In genomic region chr20:17782768-17783167, GRCh38 we compare ENCODE assay signal across 17 cellular contexts.
A peak's percentile ranks its signal among the peaks of the same experiment; 100 is the strongest.
DNase-seq lines count a peak whose midpoint lies in the region; ATAC-seq, FAIRE-seq and TF ChIP-seq lines count a peak whose summit lies in the region.
"Had no signal": no experiment of that assay in that cellular context is flagged by ENCODE, and none has a peak within 500 bp of the region (broad histone marks: within the 10 kb centered on the region; RNA-seq: fewer than 3 reads in every experiment).

No MANE protein-coding gene starts in this region.

- H4K20me1 ChIP-seq in GM12878 (ENCODE audit: control insufficient read depth, insufficient read depth) = no peaks in the 10 kb centered on the region

- CTCF ChIA-PET in GM12878 (lab: Yijun Ruan, JAX) = no interaction called here

- H3K9ac ChIP-seq in GM12878 (ENCODE audit: control insufficient read depth, insufficient read depth, low read length) = no peak overlapping the region

- H3K79me2 ChIP-seq in GM12878 (ENCODE audit: control insufficient read depth, insufficient read depth, low read length) = no peaks in the 10 kb centered on the region

- TF ChIP-seq POLR2A in GM12878 (IDR thresholded peaks at IDR 0.05; ENCODE audit: low read depth, low read length) (no peak), stomach (IDR thresholded peaks at IDR 0.05) (no peak)

- H3K4me3 ChIP-seq in GM12878 (no peak overlapping the region), stomach (no peak overlapping the region)
- H3K4me3 ChIP-seq: thoracic aorta had no signal

- H3K9me3 ChIP-seq in GM12878 (replicated peaks; ENCODE audit: control insufficient read depth, insufficient read depth, low read length) (no peaks in the 10 kb centered on the region), stomach (no peaks in the 10 kb centered on the region)
- H3K9me3 ChIP-seq: thoracic aorta had no signal

- SMC1A ChIA-PET in GM12878 (lab: Charles Lee; ENCODE audit: uncharacterized antibody, unreplicated experiment) = no interaction called here

- ATAC-seq in GM18868 (IDR thresholded peaks at IDR 0.05; ENCODE audit: unreplicated experiment) (peak; percentile 83), GM21515 (IDR thresholded peaks at IDR 0.05; ENCODE audit: unreplicated experiment) (peak; percentile 88), HG02981 (IDR thresholded peaks at IDR 0.05; ENCODE audit: unreplicated experiment) (peak; percentile 70), GM12878 (no peak; the same call in 1 of the 3 replicates)
- ATAC-seq: Panc1, WTC11 had no signal

- BruUV-seq in GM12878 (replicated peaks; lab: Mats Ljungman, UMichigan) = no TSS peak

- WGBS in GM12878 (ENCODE audit: insufficient coverage, insufficient replicate concordance, low lambda C conversion rate, missing lambda C conversion rate) = 31% methylated on average over 3 of the region's 3 CpGs
- WGBS in stomach, 5 donors = 56 to 92% (median 72%) methylated on average over 3 of the region's 3 CpGs

- no peaks in the 10 kb centered on the region; a peak in 1 of 4 replicates for H3K27me3 ChIP-seq in GM12878 (replicated peaks in 1 of 2; ENCODE audit: control insufficient read depth in 2 of 2, insufficient read depth in 2 of 2, low read length in 1 of 2)
- no peaks in the 10 kb centered on the region for H3K27me3 ChIP-seq in stomach

- H2AFZ ChIP-seq in GM12878 (ENCODE audit: control insufficient read depth, low read depth, low read length) = peak overlapping the region; percentile 44

- H3K4me1 ChIP-seq in GM12878 (ENCODE audit: control insufficient read depth, insufficient read depth, low read length) (peaks cover 24% of the 10 kb centered on the region), stomach (peaks cover 0 to 11% (median 3%) of the 10 kb centered on the region in 4 donors)

- TF ChIP-seq EP300 in GM12878 (IDR thresholded peaks at IDR 0.05; ENCODE audit: borderline replicate concordance in 1 of 2, control insufficient read depth in 1 of 2, low read depth in 2 of 2, low read length in 2 of 2) = no peak
- no peak for TF ChIP-seq EP300 in stomach (IDR thresholded peaks at IDR 0.05)

- intact Hi-C loops in GM12878 (cut with micrococcal nuclease; ENCODE audit: unreplicated experiment) (no loop called here), stomach (cut with DNase I; ENCODE audit: low total_unique reads) (no loop called here)

- peak; percentile 82 for FAIRE-seq in GM12878 (lab: Jason Lieb, UNC)

- RAD21 ChIA-PET in GM12878 (lab: Charles Lee; ENCODE audit: unreplicated experiment) = no interaction called here

- H3K4me2 ChIP-seq in GM12878 (ENCODE audit: control insufficient read depth, insufficient read depth) = peak overlapping the region; percentile 47

- POLR2A ChIA-PET in GM12878 (lab: Charles Lee) = no interaction called here

- DNase-seq in GM12878 (ENCODE audit: low read depth, low spot score) (no peak), stomach (no peak), NCI-H1105 treated with DMSO at 0.1 percent for 48 hours (lab: John Stamatoyannopoulos, UW) (no peak), NCI-H2029 (lab: John Stamatoyannopoulos, UW) (no peak), NCI-H1694 (lab: John Stamatoyannopoulos, UW) (no peak)
- DNase-seq: activated naive CD4-positive, alpha-beta T cell treated with anti-CD3 and anti-CD28 coated beads, Interleukin-2, amount 10 ng/mL, durations not matched to agents 7 days and 5 days; DMS 273 treated with DMSO at 0.1 percent for 48 hours; naive B cell; NCI-H1930; NCI-H69; SW 1271 had no signal

- in situ Hi-C loops in GM12878 (cut with MboI) = no loop called here

- TF ChIP-seq RAD21 in GM12878 (IDR thresholded peaks at IDR 0.05; ENCODE audit: insufficient read depth, low read depth, low read length) = no peak

- TF ChIP-seq CTCF in GM12878 (IDR thresholded peaks at IDR 0.05 in 2 of 3, conservative IDR thresholded peaks at IDR 0.05 in 1 of 3; ENCODE audit: control insufficient read depth in 2 of 3, extremely low read depth in 1 of 3, insufficient read depth in 1 of 3, low read depth in 3 of 3, low read length in 3 of 3) = no peak
- TF ChIP-seq CTCF in stomach (IDR thresholded peaks at IDR 0.05) = no peak

- H3K27ac ChIP-seq in GM12878 (ENCODE audit: control insufficient read depth, insufficient read depth) (peak overlapping the region; percentile 33; the same call in 1 of the 2 replicates), stomach (no peak overlapping the region)
- H3K27ac ChIP-seq: thoracic aorta had no signal

- H3K36me3 ChIP-seq in GM12878 (ENCODE audit: control insufficient read depth in 2 of 2, insufficient read depth in 2 of 2, low read length in 1 of 2) (no peaks in the 10 kb centered on the region), stomach (no peaks in the 10 kb centered on the region)
- H3K36me3 ChIP-seq: thoracic aorta had no signal

TF ChIP-seq in GM12878, 131 proteins besides CTCF, POLR2A, EP300 and RAD21:
- TF ChIP-seq MEF2A (IDR thresholded peaks at IDR 0.05; ENCODE audit: insufficient read depth, low read depth, low read length) = 0 out of 2 replicates have a peak, but pooled peaks have one; percentile 52
- no peak for TF ChIP-seq ZNF24 (IDR thresholded peaks at IDR 0.05)
